In the genomic region with DNA sequence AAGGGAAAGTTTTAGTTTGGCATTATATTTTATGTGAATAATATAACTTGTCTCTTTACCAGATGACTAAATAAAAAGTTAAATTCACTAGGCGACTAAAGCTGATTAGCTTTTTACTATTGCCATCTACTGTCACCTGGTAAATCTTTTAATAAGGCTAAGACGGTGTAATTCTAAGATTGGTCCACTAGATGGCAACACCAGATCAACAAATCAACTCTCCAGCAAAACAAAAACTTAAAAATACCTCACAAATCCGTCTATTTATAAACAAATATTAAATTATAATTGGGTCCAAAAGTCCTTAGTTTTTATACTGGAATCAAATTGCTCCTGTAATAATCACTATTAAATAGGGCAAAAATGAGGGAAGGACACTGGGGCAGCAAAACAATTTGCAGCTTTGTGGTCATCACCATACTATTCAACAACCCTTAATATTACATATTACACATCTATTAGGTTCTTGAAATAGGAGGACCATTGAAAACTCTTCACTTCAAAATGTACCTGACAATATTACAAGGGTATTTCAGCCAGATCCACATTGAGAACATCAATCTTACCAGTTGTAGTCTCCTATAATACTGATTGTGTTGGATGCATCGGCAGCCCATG, we compare ENCODE assay signal across 8 cellular contexts. TPM values are rescaled to one million over a fixed set of nuclear protein-coding genes. Genes with fewer than 3 reads are reported as not detected.
A peak's percentile ranks its signal among the peaks of the same experiment; 100 is the strongest.
DNase-seq lines count a peak whose midpoint lies in the region; ATAC-seq, FAIRE-seq and TF ChIP-seq lines count a peak whose summit lies in the region.

No MANE protein-coding gene starts in this region.

- H2BK5ac ChIP-seq in mesendoderm (ENCODE audit: low read length): no peak overlapping the region

- no peak overlapping the region for H3K56ac ChIP-seq in mesendoderm (ENCODE audit: low read length)

- no peak overlapping the region for H3K4me2 ChIP-seq in mesendoderm (ENCODE audit: low read length)

- 100% methylated on average over 1 of the region's 4 CpGs for whole genome bisulfite sequencing in mesendoderm (ENCODE audit: extremely low coverage, insufficient coverage, low lambda C conversion rate)

- no peak overlapping the region for H3K9ac ChIP-seq in mesendoderm (ENCODE audit: low read length)

- no peak overlapping the region for H3K23ac ChIP-seq in mesendoderm (ENCODE audit: low read length)

- no peak overlapping the region for H4K8ac ChIP-seq in mesendoderm (ENCODE audit: low read depth, low read length)

- FAIRE-seq in GM19239 (lab: Jason Lieb, UNC): no peak

- peak; percentile 66 for TF ChIP-seq CTCF in A673 (conservative IDR thresholded peaks at IDR 0.05; ENCODE audit: low read depth, low read length)
- peak; percentile 34 for TF ChIP-seq CTCF in GM12865 (IDR thresholded peaks at IDR 0.05; ENCODE audit: insufficient read depth, low read depth, low read length, missing control alignments)
- peak; percentile 56 for TF ChIP-seq CTCF in choroid plexus epithelial cell (conservative IDR thresholded peaks at IDR 0.05; ENCODE audit: low read depth, low read length)

- no peak overlapping the region for H2BK15ac ChIP-seq in mesendoderm (replicated peaks; ENCODE audit: low read depth)

- no peaks in the 10 kb centered on the region for H3K9me3 ChIP-seq in A673 (ENCODE audit: low read depth, low read length, poor library complexity, severe bottlenecking)

- H3K27ac ChIP-seq in A673 (ENCODE audit: low read depth, low read length, poor library complexity, severe bottlenecking) (no peak overlapping the region), mesendoderm (ENCODE audit: low read depth, low read length) (no peak overlapping the region)

- H3K79me1 ChIP-seq in mesendoderm (ENCODE audit: low read length): no peaks in the 10 kb centered on the region

- no peak overlapping the region for H4K5ac ChIP-seq in mesendoderm (ENCODE audit: low read length)

- intact Hi-C loops in A673 (cut with micrococcal nuclease; ENCODE audit: unreplicated experiment): loop anchor here (2.0 kb wide), 2 partner anchors 224 to 290 kb away; no protein-coding TSS in a partner anchor

- no peaks in the 10 kb centered on the region for H3K36me3 ChIP-seq in A673 (ENCODE audit: insufficient read depth, low read length, poor library complexity, severe bottlenecking)
- H3K36me3 ChIP-seq in mesendoderm (ENCODE audit: control insufficient read depth, insufficient read depth, low read length): no peaks in the 10 kb centered on the region

- H3K4me1 ChIP-seq in A673 (ENCODE audit: insufficient read depth, low read length, poor library complexity, severe bottlenecking) (no peaks in the 10 kb centered on the region), mesendoderm (ENCODE audit: control insufficient read depth, low read depth, low read length) (no peaks in the 10 kb centered on the region)

- no peaks in the 10 kb centered on the region for H3K79me2 ChIP-seq in mesendoderm (ENCODE audit: control insufficient read depth, insufficient read depth, low read length)

- CTCF ChIA-PET in A673 (lab: Charles Lee): interaction anchor here (0.7 to 1.2 kb wide), 3 partner anchors 184 to 244 kb away, joined by 3 to 5 read pairs (median 3); no protein-coding TSS in a partner anchor

- H3K4ac ChIP-seq in mesendoderm (ENCODE audit: low read depth, low read length): no peak overlapping the region

- POLR2A ChIA-PET in A673 (lab: Charles Lee; ENCODE audit: low non-redundant PET): no interaction called here

- H3K18ac ChIP-seq in mesendoderm (ENCODE audit: low read length): no peak overlapping the region

- H2BK120ac ChIP-seq in mesendoderm (ENCODE audit: low read depth, low read length): no peak overlapping the region

- no peaks in the 10 kb centered on the region for H3K27me3 ChIP-seq in A673 (replicated peaks; ENCODE audit: insufficient read depth, low read depth, low read length, poor library complexity)
- H3K27me3 ChIP-seq in mesendoderm (ENCODE audit: insufficient read depth, low read length, poor library complexity): no peaks in the 10 kb centered on the region

- H2AK5ac ChIP-seq in mesendoderm (ENCODE audit: low read length): no peak overlapping the region

- DNase-seq in A673 (ENCODE audit: low spot score): peak; percentile 51
- peak; percentile 72 for DNase-seq in GM12865 (ENCODE audit: low read depth)
- DNase-seq in NCI-H748 treated with DMSO at 0.1 percent for 48 hours (lab: John Stamatoyannopoulos, UW): peak; percentile 75
- DNase-seq in choroid plexus epithelial cell (ENCODE audit: low read depth): peak; percentile 87
- DNase-seq in mesendoderm: peak; percentile 37
- no peak for DNase-seq in GOT3 (lab: John Stamatoyannopoulos, UW)
- no peak for DNase-seq in GM19239 (ENCODE audit: insufficient read length, low spot score)

- ATAC-seq in HG03342 (IDR thresholded peaks at IDR 0.05; ENCODE audit: unreplicated experiment): no peak

- H3K4me3 ChIP-seq in A673 (ENCODE audit: low read depth, low read length, poor library complexity, severe bottlenecking) (no peak overlapping the region), GM12865 (ENCODE audit: low read depth, low read length) (no peak overlapping the region), choroid plexus epithelial cell (ENCODE audit: low read depth, low read length) (no peak overlapping the region), mesendoderm (ENCODE audit: low read length) (no peak overlapping the region)

- no TSS peak for BruUV-seq in A673 (replicated peaks; lab: Mats Ljungman, UMichigan)

RNA-seq across cellular contexts. Expression of a gene that starts 47.9 kb away (rescaled TPM):
- total RNA-seq in A673 (2021): 9.5 and 11.5 TPM in 2 replicates
- polyA plus RNA-seq in mesendoderm (2013, experiment 1 of 2): 8.0 TPM
- 8.2 TPM for polyA plus RNA-seq in mesendoderm (2013, experiment 2 of 2)

RNA-seq across cellular contexts. Expression of a gene that starts 59.8 kb away (rescaled TPM):
- not detected in 2 replicates for total RNA-seq in A673 (2021)
- not detected for polyA plus RNA-seq in mesendoderm (2013, experiment 1 of 2)
- not detected for polyA plus RNA-seq in mesendoderm (2013, experiment 2 of 2)

Comparison
In these comparisons a context has a peak if more than half of its experiments do, and no peak if none do; other contexts are left out.
1. DNase-seq: peak in A673 (single experiment), GM12865 (single experiment), NCI-H748 treated with DMSO at 0.1 percent for 48 hours (single experiment), choroid plexus epithelial cell (single experiment) and mesendoderm (single experiment); none in GOT3 (single experiment) and GM19239 (single experiment).
2. Peak in every context shown above with its lines, with median percentiles within 50 percentile points of each other: CTCF ChIP-seq.